ENCODE assay signal across 27 cellular contexts in the genomic region with DNA sequence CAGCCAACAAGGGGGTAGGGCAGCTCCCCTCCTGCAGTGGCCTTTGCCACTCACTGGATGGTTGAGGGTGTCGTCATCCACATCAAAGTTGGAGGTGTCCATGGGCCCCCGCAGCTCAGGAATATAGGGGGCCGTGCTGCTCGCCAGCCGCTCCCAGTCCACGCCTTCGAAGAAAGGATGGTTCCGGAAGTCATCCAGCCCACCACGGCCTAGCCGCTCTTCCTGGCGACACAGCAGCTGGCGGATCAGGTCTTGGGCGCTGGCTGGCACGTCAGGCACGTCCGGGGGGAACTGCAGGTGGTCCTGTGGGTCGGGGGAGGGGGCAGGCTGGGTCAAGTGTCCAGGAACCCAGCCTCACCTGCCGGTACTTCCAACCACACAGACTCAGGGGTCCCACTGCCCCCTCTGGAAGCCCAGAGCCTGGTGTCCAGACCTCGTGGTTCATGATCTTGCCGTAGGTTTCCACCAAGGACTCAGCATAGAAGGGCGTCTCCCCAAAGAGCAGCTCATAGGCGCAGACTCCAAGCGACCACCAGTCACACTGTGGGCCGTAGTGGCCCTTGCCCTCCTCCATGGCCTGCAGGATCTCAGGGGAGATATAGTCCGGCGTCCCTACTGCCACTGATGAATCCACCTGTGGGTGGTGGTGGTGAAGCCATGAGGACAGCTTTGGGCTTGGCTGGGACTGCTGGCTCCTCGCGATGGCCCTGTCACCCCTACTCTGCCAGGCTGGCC.
"Had no signal": no experiment of that assay in that cellular context is flagged by ENCODE, and none has a peak within 500 bp of the region (broad histone marks: within the 10 kb centered on the region; RNA-seq: fewer than 3 reads in every experiment).

No MANE protein-coding gene starts in this region.

- H3K27me3 ChIP-seq: pancreas, right atrium auricular region, right lobe of liver, sigmoid colon, stomach, thyroid gland, tibial nerve, upper lobe of left lung, vagina had no signal

- H3K36me3 ChIP-seq: right atrium auricular region, right lobe of liver, sigmoid colon, thoracic aorta, tibial nerve had no signal

- H3K4me1 ChIP-seq: right atrium auricular region, right lobe of liver, sigmoid colon had no signal

- H3K4me3 Mint-ChIP-seq: naive thymus-derived CD4-positive, alpha-beta T cell; natural killer cell; nephron; neural crest cell; stimulated activated effector memory CD8-positive, alpha-beta T cell treated with anti-CD3 and anti-CD28 coated beads, Interleukin-12 subunit alpha, Interleukin-12 subunit beta, amount 100 ng/mL, for 72 hours; stimulated activated naive B cell treated with anti-CD40 and anti-IgM and Interleukin-4, amounts not matched to agents 10 μg/mL and 1 μg/mL and 100 μg/mL, for 72 hours; stimulated activated naive CD8-positive, alpha-beta T cell treated with anti-CD3 and anti-CD28 coated beads, Interleukin-15, Interleukin-2, amounts not matched to agents 100 ng/mL and 50 ng/mL, for 24 hours had no signal

- H3K27ac ChIP-seq: pancreas, prostate gland, right atrium auricular region, right lobe of liver, sigmoid colon, stomach, thoracic aorta, thyroid gland, tibial nerve, upper lobe of left lung, vagina had no signal

- H3K9me3 ChIP-seq: pancreas, prostate gland, right atrium auricular region, right lobe of liver, sigmoid colon, stomach, thoracic aorta, thyroid gland, tibial nerve, upper lobe of left lung, vagina had no signal

- H3K27me3 Mint-ChIP-seq: naive thymus-derived CD4-positive, alpha-beta T cell; stimulated activated naive B cell treated with anti-CD40 and anti-IgM and Interleukin-4, amounts not matched to agents 10 μg/mL and 1 μg/mL and 100 μg/mL, for 72 hours; stimulated activated naive CD8-positive, alpha-beta T cell treated with anti-CD3 and anti-CD28 coated beads, Interleukin-15, Interleukin-2, amounts not matched to agents 100 ng/mL and 50 ng/mL, for 24 hours had no signal

- H3K9me3 Mint-ChIP-seq: naive thymus-derived CD4-positive, alpha-beta T cell; natural killer cell; nephron; neural crest cell; stimulated activated effector memory CD8-positive, alpha-beta T cell treated with anti-CD3 and anti-CD28 coated beads, Interleukin-12 subunit alpha, Interleukin-12 subunit beta, amount 100 ng/mL, for 72 hours; stimulated activated naive B cell treated with anti-CD40 and anti-IgM and Interleukin-4, amounts not matched to agents 10 μg/mL and 1 μg/mL and 100 μg/mL, for 72 hours; stimulated activated naive CD8-positive, alpha-beta T cell treated with anti-CD3 and anti-CD28 coated beads, Interleukin-15, Interleukin-2, amounts not matched to agents 100 ng/mL and 50 ng/mL, for 24 hours had no signal

- H3K27ac Mint-ChIP-seq: natural killer cell; nephron; stimulated activated effector memory CD8-positive, alpha-beta T cell treated with anti-CD3 and anti-CD28 coated beads, Interleukin-12 subunit alpha, Interleukin-12 subunit beta, amount 100 ng/mL, for 72 hours; stimulated activated naive B cell treated with anti-CD40 and anti-IgM and Interleukin-4, amounts not matched to agents 10 μg/mL and 1 μg/mL and 100 μg/mL, for 72 hours; stimulated activated naive CD8-positive, alpha-beta T cell treated with anti-CD3 and anti-CD28 coated beads, Interleukin-15, Interleukin-2, amounts not matched to agents 100 ng/mL and 50 ng/mL, for 24 hours had no signal

- H3K4me3 ChIP-seq: pancreas, prostate gland, right atrium auricular region, right lobe of liver, sigmoid colon, stomach, thoracic aorta, thyroid gland, tibial nerve, upper lobe of left lung, vagina had no signal

- DNase-seq: natural killer cell; occipital lobe; retina; right lobe of liver; sigmoid colon; small intestine; stimulated activated CD4-positive, alpha-beta T cell treated with anti-CD3 and anti-CD28 coated beads, Interleukin-15, amount 100 ng/mL, for 24 hours; stimulated activated CD4-positive, alpha-beta T cell treated with anti-CD3 and anti-CD28 coated beads, Interleukin-2, amount 100 ng/mL, for 24 hours; stimulated activated CD4-positive, alpha-beta T cell treated with anti-CD3 and anti-CD28 coated beads, Interleukin-2, amount 100 ng/mL, for 48 hours; stimulated activated CD4-positive, alpha-beta T cell treated with anti-CD3 and anti-CD28 coated beads, Interleukin-4, amount 100 ng/mL, for 24 hours; stimulated activated naive B cell treated with anti-CD40 and anti-IgM and Interleukin-4, amounts not matched to agents 10 μg/mL and 1 μg/mL and 100 μg/mL, for 72 hours; stimulated activated naive CD4-positive, alpha-beta T cell treated with Interleukin-2 at 50 U/mL for 16 hours; stomach; thyroid gland; trophoblast cell had no signal

- H3K36me3 Mint-ChIP-seq: natural killer cell had no signal
